Comparison of ENCODE assay signal across 8 cellular contexts in genomic region chr4:98659106-98659592, GRCh38. TPM values are rescaled to one million over a fixed set of nuclear protein-coding genes. Genes with fewer than 3 reads are reported as not detected.
DNase-seq lines count a peak whose midpoint lies in the region; ATAC-seq and TF ChIP-seq lines count a peak whose summit lies in the region.

No MANE protein-coding gene starts in this region.

- peaks cover 6% of the 10 kb centered on the region for H3K27me3 ChIP-seq in GM06990 (replicated peaks; ENCODE audit: control insufficient read depth, insufficient read depth, low read length)
- H3K27me3 ChIP-seq in Peyer's patch = no peaks in the 10 kb centered on the region
- H3K27me3 ChIP-seq in naive thymus-derived CD4-positive, alpha-beta T cell (ENCODE audit: control insufficient read depth in 2 of 2, insufficient read depth in 2 of 2, low read length in 2 of 2) = no peaks in the 10 kb centered on the region

- peak overlapping the region; percentile 66 to 84 (median 76) for H3K27ac ChIP-seq in Peyer's patch
- H3K27ac ChIP-seq in naive thymus-derived CD4-positive, alpha-beta T cell (ENCODE audit: low read depth, low read length) = peak overlapping the region; percentile 57

- intact Hi-C loops in naive thymus-derived CD4-positive, alpha-beta T cell (cut with micrococcal nuclease) = loop anchor here in 1 of 2 donors (2.0 to 5.0 kb wide), 3 partner anchors 16 to 52 kb away; no protein-coding TSS in a partner anchor

- H3K4me3 ChIP-seq in GM06990 (replicated peaks; ENCODE audit: low read depth, low read length) (peak overlapping the region; percentile 72), Peyer's patch (peak overlapping the region; percentile 61 to 95 (median 84))
- peak overlapping the region; percentile 61 for H3K4me3 ChIP-seq in naive thymus-derived CD4-positive, alpha-beta T cell (ENCODE audit: low read length)

- TF ChIP-seq CTCF in GM06990 (IDR thresholded peaks at IDR 0.05; ENCODE audit: insufficient read depth, low read length, poor library complexity, severe bottlenecking) (no peak), Peyer's patch (IDR thresholded peaks at IDR 0.05) (no peak), endothelial cell (IDR thresholded peaks at IDR 0.05; ENCODE audit: unreplicated experiment) (no peak)

- peaks cover 42% of the 10 kb centered on the region for H3K4me1 Mint-ChIP-seq in endothelial cell (ENCODE audit: unreplicated experiment)
- H3K4me1 Mint-ChIP-seq in naive thymus-derived CD4-positive, alpha-beta T cell = peaks cover 56 to 87% (median 81%) of the 10 kb centered on the region in 7 donors

- no peaks in the 10 kb centered on the region for H3K9me3 ChIP-seq in Peyer's patch
- no peaks in the 10 kb centered on the region for H3K9me3 ChIP-seq in naive thymus-derived CD4-positive, alpha-beta T cell (ENCODE audit: control insufficient read depth in 2 of 3, low read length in 3 of 3)

- H3K36me3 ChIP-seq in GM06990 (ENCODE audit: control insufficient read depth, insufficient read depth, low read length) (no peaks in the 10 kb centered on the region), Peyer's patch (no peaks in the 10 kb centered on the region)
- no peaks in the 10 kb centered on the region for H3K36me3 ChIP-seq in naive thymus-derived CD4-positive, alpha-beta T cell (ENCODE audit: control insufficient read depth in 2 of 3, insufficient read depth in 3 of 3, low read length in 3 of 3)

- peaks cover 0 to 36% (median 3%) of the 10 kb centered on the region in 4 donors for H3K4me1 ChIP-seq in Peyer's patch
- peaks cover 37 to 46% of the 10 kb centered on the region in 2 donors for H3K4me1 ChIP-seq in naive thymus-derived CD4-positive, alpha-beta T cell (ENCODE audit: control insufficient read depth in 2 of 2, insufficient read depth in 2 of 2, low read length in 2 of 2)

- H3K27ac Mint-ChIP-seq in endothelial cell (ENCODE audit: unreplicated experiment) = no peak overlapping the region
- peak overlapping the region; percentile 20 to 95 (median 82) for H3K27ac Mint-ChIP-seq in naive thymus-derived CD4-positive, alpha-beta T cell

- no peak for TF ChIP-seq POLR2A in Peyer's patch (IDR thresholded peaks at IDR 0.05)

- POLR2A ChIA-PET in naive thymus-derived CD4-positive, alpha-beta T cell (lab: Charles Lee) = interaction anchor here (1.2 to 1.4 kb wide), 2 partner anchors 29 to 33 kb away, joined by 3 to 9 read pairs; no protein-coding TSS in a partner anchor

- peaks cover 13% of the 10 kb centered on the region for H3K27me3 Mint-ChIP-seq in endothelial cell (ENCODE audit: unreplicated experiment)
- H3K27me3 Mint-ChIP-seq in naive thymus-derived CD4-positive, alpha-beta T cell = no peaks in the 10 kb centered on the region

- ATAC-seq in naive thymus-derived CD4-positive, alpha-beta T cell = no peak
- no peak for ATAC-seq in activated CD4-positive, CD25-positive, alpha-beta regulatory T cell treated with anti-CD3 and anti-CD28 coated beads, Interleukin-2, amount 50 U/mL, for 24 hours
- no peak for ATAC-seq in GM21825 (IDR thresholded peaks at IDR 0.05; ENCODE audit: unreplicated experiment)

- DNase-seq in GM06990 (ENCODE audit: extremely low read depth, insufficient read length) = no peak
- no peak for DNase-seq in Peyer's patch
- DNase-seq in endothelial cell (ENCODE audit: low spot score) = peak; percentile 18
- no peak for DNase-seq in naive thymus-derived CD4-positive, alpha-beta T cell
- no peak for DNase-seq in NCI-H1105 treated with DMSO at 0.1 percent for 48 hours (lab: John Stamatoyannopoulos, UW)
- DNase-seq in effector CD4-positive, alpha-beta T cell = no peak

- peak overlapping the region; percentile 97 for H3K4me3 Mint-ChIP-seq in endothelial cell (ENCODE audit: unreplicated experiment)
- peak overlapping the region; percentile 69 to 99 (median 78) for H3K4me3 Mint-ChIP-seq in naive thymus-derived CD4-positive, alpha-beta T cell

- no peaks in the 10 kb centered on the region for H3K9me3 Mint-ChIP-seq in endothelial cell (ENCODE audit: unreplicated experiment)
- no peaks in the 10 kb centered on the region for H3K9me3 Mint-ChIP-seq in naive thymus-derived CD4-positive, alpha-beta T cell

- no peaks in the 10 kb centered on the region for H3K36me3 Mint-ChIP-seq in endothelial cell (ENCODE audit: low read depth, unreplicated experiment)
- peaks cover 0 to 8% (median 0%) of the 10 kb centered on the region in 5 donors for H3K36me3 Mint-ChIP-seq in naive thymus-derived CD4-positive, alpha-beta T cell

- CTCF ChIA-PET in naive thymus-derived CD4-positive, alpha-beta T cell (lab: Charles Lee) = interaction anchor here (0.6 kb wide), 1 partner anchor 84 kb away, joined by 3 read pairs; no protein-coding TSS in a partner anchor

RNA-seq across cellular contexts. Expression of gene TSPAN5, which starts 0.7 kb away (rescaled TPM):
- total RNA-seq in Peyer's patch = 1 to 10 TPM; 2.1 to 5.8 (median 3.8) TPM
- 21.8 TPM for total RNA-seq in endothelial cell (ENCODE audit: unreplicated experiment)
- total RNA-seq in naive thymus-derived CD4-positive, alpha-beta T cell = 10 to 100 TPM in 3 of 5 experiments, 1 to 10 TPM in 2; 3.3 to 31.6 (median 10.9) TPM
- polyA plus RNA-seq in naive thymus-derived CD4-positive, alpha-beta T cell = 1 to 10 TPM; 6.8 to 7.8 TPM
